In the genomic region with DNA sequence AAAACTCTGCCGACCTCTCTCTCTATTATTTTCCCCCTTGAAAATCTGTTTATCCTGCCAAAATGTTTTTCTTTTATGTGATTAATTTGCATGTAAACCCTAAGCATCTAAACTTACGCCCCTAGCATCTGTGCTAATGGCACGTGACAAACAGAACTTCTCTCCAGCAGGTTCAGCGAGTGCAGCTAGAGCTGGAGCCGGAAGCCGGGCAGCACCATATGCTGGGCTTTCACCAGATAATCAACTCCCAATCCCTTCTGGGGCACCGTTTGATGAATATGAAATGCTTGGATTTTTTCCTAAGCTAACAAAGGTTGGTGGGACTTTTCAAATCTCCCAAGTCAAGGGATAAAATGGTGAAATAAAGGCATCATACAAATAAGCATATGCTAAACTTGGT, we compare ENCODE assay signal across 19 cellular contexts.
DNase-seq lines count a peak whose midpoint lies in the region; ATAC-seq and TF ChIP-seq lines count a peak whose summit lies in the region.
"Had no signal": no experiment of that assay in that cellular context is flagged by ENCODE, and none has a peak within 500 bp of the region (broad histone marks: within the 10 kb centered on the region; RNA-seq: fewer than 3 reads in every experiment).

No MANE protein-coding gene starts in this region.

- peaks cover 1 to 3% of the 10 kb centered on the region in 2 donors for H3K9me3 Mint-ChIP-seq in stimulated activated naive B cell treated with anti-CD40 and anti-IgM and Interleukin-4, amounts not matched to agents 10 μg/mL and 1 μg/mL and 100 μg/mL, for 72 hours

- H3K4me1 Mint-ChIP-seq in stimulated activated naive B cell treated with anti-CD40 and anti-IgM and Interleukin-4, amounts not matched to agents 10 μg/mL and 1 μg/mL and 100 μg/mL, for 72 hours = no peaks in the 10 kb centered on the region
- H3K4me1 Mint-ChIP-seq: CD14-positive monocyte; CD4-positive, alpha-beta memory T cell; IgD-negative memory B cell had no signal

- H3K4me3 Mint-ChIP-seq in stimulated activated naive B cell treated with anti-CD40 and anti-IgM and Interleukin-4, amounts not matched to agents 10 μg/mL and 1 μg/mL and 100 μg/mL, for 72 hours = no peak overlapping the region
- H3K4me3 Mint-ChIP-seq: CD14-positive monocyte; CD4-positive, alpha-beta memory T cell; IgD-negative memory B cell had no signal

- H3K27ac ChIP-seq in ascending aorta = peak overlapping the region; percentile 14 to 19
- H3K27ac ChIP-seq: BLaER1, GM23248 had no signal

- H3K9me3 ChIP-seq in ascending aorta = no peaks in the 10 kb centered on the region
- H3K9me3 ChIP-seq: BLaER1, HAP-1 had no signal

- intact Hi-C loops in ascending aorta (cut with DNase I) = no loop called here

- DNase-seq in DMS 273 (lab: John Stamatoyannopoulos, UW; ENCODE audit: unreplicated experiment) (peak; percentile 83), NCI-H446 treated with DMSO at 0.1 percent for 48 hours (lab: John Stamatoyannopoulos, UW) (peak; percentile 51), NCI-H82 (lab: John Stamatoyannopoulos, UW) (peak; percentile 79), ascending aorta (ENCODE audit: low spot score in 2 of 2) (no peak), middle frontal gyrus (ENCODE audit: extremely low spot score, low spot score) (no peak), activated T-cell treated with anti-CD3 and anti-CD28 coated beads for 4 hours (no peak)
- DNase-seq in stimulated activated naive B cell treated with anti-CD40 and anti-IgM and Interleukin-4, amounts not matched to agents 10 μg/mL and 1 μg/mL and 100 μg/mL, for 72 hours = no peak
- DNase-seq: 8988T; CD4-positive, alpha-beta memory T cell; DMS53; DND-41; EL had no signal

- no peaks in the 10 kb centered on the region for H3K36me3 Mint-ChIP-seq in stimulated activated naive B cell treated with anti-CD40 and anti-IgM and Interleukin-4, amounts not matched to agents 10 μg/mL and 1 μg/mL and 100 μg/mL, for 72 hours
- H3K36me3 Mint-ChIP-seq: CD14-positive monocyte; CD4-positive, alpha-beta memory T cell; IgD-negative memory B cell had no signal

- H3K4me1 ChIP-seq in ascending aorta = peaks cover 0 to 2% of the 10 kb centered on the region in 2 donors
- H3K4me1 ChIP-seq: BLaER1, HAP-1 had no signal

- no peak overlapping the region for H3K4me3 ChIP-seq in ascending aorta
- H3K4me3 ChIP-seq: BLaER1, GM23248, HAP-1 had no signal

- TF ChIP-seq CTCF in ascending aorta (IDR thresholded peaks at IDR 0.05) = no peak

- no peaks in the 10 kb centered on the region for H3K27me3 Mint-ChIP-seq in stimulated activated naive B cell treated with anti-CD40 and anti-IgM and Interleukin-4, amounts not matched to agents 10 μg/mL and 1 μg/mL and 100 μg/mL, for 72 hours
- H3K27me3 Mint-ChIP-seq: CD4-positive, alpha-beta memory T cell; IgD-negative memory B cell had no signal

- no peaks in the 10 kb centered on the region for H3K36me3 ChIP-seq in ascending aorta
- H3K36me3 ChIP-seq: BLaER1, HAP-1 had no signal

- no peak overlapping the region for H3K27ac Mint-ChIP-seq in stimulated activated naive B cell treated with anti-CD40 and anti-IgM and Interleukin-4, amounts not matched to agents 10 μg/mL and 1 μg/mL and 100 μg/mL, for 72 hours
- H3K27ac Mint-ChIP-seq: CD14-positive monocyte; CD4-positive, alpha-beta memory T cell had no signal

- ATAC-seq in stimulated activated naive B cell treated with anti-CD40 and anti-IgM and Interleukin-4, amounts not matched to agents 10 μg/mL and 1 μg/mL and 100 μg/mL, for 72 hours (replicated peaks) = no peak
- ATAC-seq in HG03354 (IDR thresholded peaks at IDR 0.05; ENCODE audit: poor library complexity, severe bottlenecking, unreplicated experiment) = no peak
- ATAC-seq: HepG2 had no signal

- H3K27me3 ChIP-seq in ascending aorta = no peaks in the 10 kb centered on the region
- H3K27me3 ChIP-seq: BLaER1 had no signal

Comparison
In these comparisons a context has a peak if more than half of its experiments do, and no peak if none do; other contexts are left out.
1. DNase-seq: peak in DMS 273 (single experiment), NCI-H446 treated with DMSO at 0.1 percent for 48 hours (single experiment) and NCI-H82 (single experiment); none in ascending aorta (0 of 2), stimulated activated naive B cell treated with anti-CD40 and anti-IgM and Interleukin-4, amounts not matched to agents 10 μg/mL and 1 μg/mL and 100 μg/mL, for 72 hours (single experiment), middle frontal gyrus (single experiment) and activated T-cell treated with anti-CD3 and anti-CD28 coated beads for 4 hours (single experiment).